Comparison of ENCODE assay signal across 32 cellular contexts in the genomic region with DNA sequence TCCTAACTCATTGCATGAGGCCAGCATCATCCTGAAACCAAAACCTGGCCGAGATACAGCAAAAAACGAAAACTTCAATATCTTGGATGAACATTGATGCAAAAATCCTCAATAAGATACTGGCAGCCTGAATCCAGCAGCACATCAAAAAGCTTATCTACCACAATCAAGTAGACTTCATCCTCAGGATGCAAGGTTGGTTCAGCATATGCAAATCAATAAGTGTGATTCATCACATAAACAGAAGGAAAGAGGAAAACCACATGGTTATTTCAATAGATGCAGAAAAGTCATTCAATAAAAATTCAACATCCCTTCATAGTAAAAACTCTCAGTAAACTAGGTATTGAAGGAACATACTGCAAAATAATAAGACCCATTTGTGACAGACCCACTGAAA. TPM values are rescaled to one million over a fixed set of nuclear protein-coding genes. Genes with fewer than 3 reads are reported as not detected.
"Had no signal": no experiment of that assay in that cellular context is flagged by ENCODE, and none has a peak within 500 bp of the region (broad histone marks: within the 10 kb centered on the region; RNA-seq: fewer than 3 reads in every experiment).

No MANE protein-coding gene starts in this region.

- H3K4me2 ChIP-seq: hepatocyte, smooth muscle cell had no signal

- FAIRE-seq: kidney, pancreas had no signal

- H3K79me2 ChIP-seq: hepatocyte had no signal

- H3K27ac ChIP-seq: dorsolateral prefrontal cortex, epithelial cell of prostate, foreskin keratinocyte, gastroesophageal sphincter, heart left ventricle, hepatocyte, left lung, neutrophil, pancreas, stomach, thyroid gland, vagina had no signal

- H3K27ac Mint-ChIP-seq: endodermal cell; mesothelial cell of epicardium; naive B cell; natural killer cell treated with Interleukin-12 subunit alpha and Interleukin-12 subunit beta and Interleukin-15 and Interleukin-18, amount 100 ng/mL, for 72 hours; stimulated activated effector memory CD8-positive, alpha-beta T cell treated with anti-CD3 and anti-CD28 coated beads, Interleukin-12 subunit alpha, Interleukin-12 subunit beta, amount 100 ng/mL, for 72 hours had no signal

- ATAC-seq: esophagus mucosa; foreskin keratinocyte; gastroesophageal sphincter; heart left ventricle; left cardiac atrium; left lung; mucosa of descending colon; natural killer cell treated with Interleukin-12 subunit alpha and Interleukin-12 subunit beta and Interleukin-15 and Interleukin-18, amount 100 ng/mL, for 72 hours; pancreas; sciatic nerve; stimulated activated effector memory CD8-positive, alpha-beta T cell treated with anti-CD3 and anti-CD28 coated beads, Interleukin-12 subunit alpha, Interleukin-12 subunit beta, amount 100 ng/mL, for 72 hours had no signal

- H3K4me3 Mint-ChIP-seq: endodermal cell; mesothelial cell of epicardium; naive B cell; natural killer cell treated with Interleukin-12 subunit alpha and Interleukin-12 subunit beta and Interleukin-15 and Interleukin-18, amount 100 ng/mL, for 72 hours; neural crest cell; stimulated activated effector memory CD8-positive, alpha-beta T cell treated with anti-CD3 and anti-CD28 coated beads, Interleukin-12 subunit alpha, Interleukin-12 subunit beta, amount 100 ng/mL, for 72 hours had no signal

- H3K36me3 Mint-ChIP-seq: mesothelial cell of epicardium; naive B cell; stimulated activated effector memory CD8-positive, alpha-beta T cell treated with anti-CD3 and anti-CD28 coated beads, Interleukin-12 subunit alpha, Interleukin-12 subunit beta, amount 100 ng/mL, for 72 hours had no signal

- H3K27me3 ChIP-seq: dorsolateral prefrontal cortex, foreskin keratinocyte, gastroesophageal sphincter, hepatocyte, left lung, neutrophil, pancreas, stomach, thyroid gland, vagina had no signal

- H3K36me3 ChIP-seq: gastroesophageal sphincter, heart left ventricle, left lung, neutrophil, pancreas, stomach, thyroid gland, vagina had no signal

- H2AFZ ChIP-seq: hepatocyte had no signal

- H3K4me1 Mint-ChIP-seq: mesothelial cell of epicardium, naive B cell, neural crest cell had no signal

- H3K27me3 Mint-ChIP-seq: naive B cell had no signal

- H3K9me3 ChIP-seq: gastroesophageal sphincter, mucosa of descending colon, neutrophil, pancreas, stomach, thyroid gland, vagina had no signal

- DNase-seq: dorsolateral prefrontal cortex; effector CD4-positive, alpha-beta T cell; endodermal cell; heart left ventricle; kidney; left cardiac atrium; left lung; mesenchymal stem cell; mucosa of descending colon; naive B cell; pancreas; stimulated activated CD4-positive, alpha-beta T cell treated with anti-CD3 and anti-CD28 coated beads, Interleukin-12 subunit alpha, Interleukin-12 subunit beta, amount 100 ng/mL, for 4 hours; stimulated activated CD4-positive, alpha-beta T cell treated with anti-CD3 and anti-CD28 coated beads, Interleukin-1b, Interleukin-23, amount 100 ng/mL, for 48 hours; stimulated activated CD4-positive, alpha-beta T cell treated with anti-CD3 and anti-CD28 coated beads, Interleukin-4, amount 100 ng/mL, for 1 hour; stimulated activated naive CD4-positive, alpha-beta T cell treated with Interleukin-2 at 50 U/mL for 16 hours; stomach; thyroid gland; trophoblast cell had no signal

- H3K4me3 ChIP-seq: dorsolateral prefrontal cortex, gastroesophageal sphincter, heart left ventricle, hepatocyte, left lung, mucosa of descending colon, pancreas, smooth muscle cell, stomach, thyroid gland, vagina had no signal

- H3K4me1 ChIP-seq: foreskin keratinocyte, gastroesophageal sphincter, left lung, pancreas, stomach, thyroid gland, vagina had no signal

RNA-seq across cellular contexts. Expression of gene PPFIA2, which starts 56.5 kb away (rescaled TPM):
- total RNA-seq: esophagus mucosa; foreskin keratinocyte; lung microvascular endothelial cell; natural killer cell treated with Interleukin-12 subunit alpha and Interleukin-12 subunit beta and Interleukin-15 and Interleukin-18, amount 100 ng/mL, for 72 hours; smooth muscle cell had no signal
- polyA plus RNA-seq: foreskin keratinocyte, hepatocyte, smooth muscle cell had no signal
